Comparison of ENCODE assay signal across 8 cellular contexts in genomic region chr22:43385770-43386641, GRCh38. TPM values are rescaled to one million over a fixed set of nuclear protein-coding genes. Genes with fewer than 3 reads are reported as not detected.
A peak's percentile ranks its signal among the peaks of the same experiment; 100 is the strongest.
DNase-seq lines count a peak whose midpoint lies in the region; ATAC-seq and TF ChIP-seq lines count a peak whose summit lies in the region.

No MANE protein-coding gene starts in this region.

- WGBS in H9 (ENCODE audit: extremely low coverage, insufficient read length, low lambda C conversion rate): no CpG with 5 or more reads among the region's 20 CpGs

- peak; percentile 83 for ATAC-seq in central memory CD8-positive, alpha-beta T cell (replicated peaks; ENCODE audit: extremely low read depth, poor library complexity, severe bottlenecking)
- ATAC-seq in GM21786 (IDR thresholded peaks at IDR 0.05; ENCODE audit: unreplicated experiment): no peak

- TF ChIP-seq CTCF in C4-2B (conservative IDR thresholded peaks at IDR 0.05) (peak; percentile 95), H9 (conservative IDR thresholded peaks at IDR 0.05) (peak; percentile 94)

- no peak overlapping the region for H3K56ac ChIP-seq in H9 (ENCODE audit: insufficient read length, low read depth, low read length)

- H3K27ac ChIP-seq in C4-2B: no peak overlapping the region
- no peak overlapping the region for H3K27ac ChIP-seq in H9 (ENCODE audit: insufficient read length, low read depth, low read length)

- no peak overlapping the region for H2BK5ac ChIP-seq in H9 (ENCODE audit: insufficient read length, low read length)

- H3K4ac ChIP-seq in H9 (ENCODE audit: low read depth, low read length): no peak overlapping the region

- no peak overlapping the region for H2AK5ac ChIP-seq in H9 (ENCODE audit: insufficient read length, low read length)

- H3K79me2 ChIP-seq in H9 (ENCODE audit: insufficient read depth, low read length): no peaks in the 10 kb centered on the region

- no peak overlapping the region for H2BK20ac ChIP-seq in H9 (ENCODE audit: low read depth, low read length, poor library complexity, severe bottlenecking)

- H2BK12ac ChIP-seq in H9 (ENCODE audit: insufficient read length, low read depth, low read length): no peak overlapping the region

- H3K27me3 ChIP-seq in H9 (ENCODE audit: insufficient read depth, low read length): no peaks in the 10 kb centered on the region

- H4K5ac ChIP-seq in H9 (ENCODE audit: insufficient read length, low read depth, low read length): no peak overlapping the region

- H4K20me1 ChIP-seq in H9 (ENCODE audit: control insufficient read depth, insufficient read depth, insufficient read length): no peaks in the 10 kb centered on the region

- no peak overlapping the region for H2BK15ac ChIP-seq in H9 (ENCODE audit: low read depth, low read length)

- no peak overlapping the region for H3T11ph ChIP-seq in H9 (ENCODE audit: low read length)

- no peaks in the 10 kb centered on the region for H3K9me3 ChIP-seq in H9 (ENCODE audit: control insufficient read depth, low read depth, low read length)

- no peak overlapping the region for H4K91ac ChIP-seq in H9 (ENCODE audit: insufficient read length, low read depth, low read length)

- peaks cover 46% of the 10 kb centered on the region for H3K27me3 Mint-ChIP-seq in H9 (ENCODE audit: low read depth)
- peaks cover 45% of the 10 kb centered on the region for H3K27me3 Mint-ChIP-seq in central memory CD8-positive, alpha-beta T cell

- no peaks in the 10 kb centered on the region for H3K4me1 ChIP-seq in H9 (ENCODE audit: insufficient read depth, low read length)

- no peaks in the 10 kb centered on the region; a peak in 2 of 5 replicates for H3K9me3 Mint-ChIP-seq in H9
- H3K9me3 Mint-ChIP-seq in central memory CD8-positive, alpha-beta T cell: no peaks in the 10 kb centered on the region

- no peak overlapping the region for H3K23ac ChIP-seq in H9 (ENCODE audit: insufficient read length, low read depth, low read length)

- no peaks in the 10 kb centered on the region for H3K36me3 Mint-ChIP-seq in H9 (ENCODE audit: insufficient read depth in 1 of 3, low read depth in 3 of 3)
- no peaks in the 10 kb centered on the region for H3K36me3 Mint-ChIP-seq in central memory CD8-positive, alpha-beta T cell (ENCODE audit: insufficient read depth)

- no peak overlapping the region for H3K27ac Mint-ChIP-seq in H9
- H3K27ac Mint-ChIP-seq in central memory CD8-positive, alpha-beta T cell (ENCODE audit: low read depth): no peak overlapping the region

- H3K79me1 ChIP-seq in H9 (ENCODE audit: insufficient read depth, low read depth, low read length, poor library complexity, severe bottlenecking): no peaks in the 10 kb centered on the region

- DNase-seq in H9 (peak; percentile 89), NCI-H345 (lab: John Stamatoyannopoulos, UW) (peak; percentile 72), kidney tubule cell (ENCODE audit: low spot score) (peak; percentile 75)
- DNase-seq in activated CD4-positive, alpha-beta T cell treated with anti-CD3 and anti-CD28 coated beads for 24 hours (ENCODE audit: low read depth in 2 of 2): peak; percentile 59 to 60
- DNase-seq in central memory CD8-positive, alpha-beta T cell (ENCODE audit: low spot score in 2 of 2): peak; percentile 54 to 59
- DNase-seq in stimulated activated CD4-positive, alpha-beta T cell treated with anti-CD3 and anti-CD28 coated beads, Interleukin-2, amount 100 ng/mL, for 24 hours: peak; percentile 76 to 78

- H4K8ac ChIP-seq in H9 (replicated peaks; ENCODE audit: insufficient read length, low read depth, low read length): no peak overlapping the region

- H3K23me2 ChIP-seq in H9 (ENCODE audit: insufficient read length, low read depth, low read length, poor library complexity, severe bottlenecking): peaks cover 4% of the 10 kb centered on the region

- H3K18ac ChIP-seq in H9 (ENCODE audit: insufficient read length, low read depth, low read length): no peak overlapping the region

- no peak overlapping the region for H3K9ac ChIP-seq in H9 (ENCODE audit: extremely low read depth, insufficient read length, low read length)

- peaks cover 7 to 22% of the 10 kb centered on the region in 2 experiments for H3K4me1 Mint-ChIP-seq in H9
- H3K4me1 Mint-ChIP-seq in central memory CD8-positive, alpha-beta T cell: peaks cover 14% of the 10 kb centered on the region

- H3K4me3 Mint-ChIP-seq in H9: peak overlapping the region in 1 of 2 experiments; percentile 7; a peak in 1 of 5 replicates
- no peak overlapping the region for H3K4me3 Mint-ChIP-seq in central memory CD8-positive, alpha-beta T cell

- peak overlapping the region; percentile 49 for H2AFZ ChIP-seq in H9 (ENCODE audit: low read length)

- no peak overlapping the region for H3K4me2 ChIP-seq in H9 (ENCODE audit: insufficient read depth, insufficient read length, low read length)

- no peak overlapping the region for H2BK120ac ChIP-seq in H9 (ENCODE audit: low read depth, low read length, poor library complexity, severe bottlenecking)

- H3K14ac ChIP-seq in H9 (ENCODE audit: insufficient read depth, low read length): no peak overlapping the region

RNA-seq across cellular contexts. Expression of gene MPPED1, which starts 25.8 kb away (rescaled TPM):
- total RNA-seq in H9 (2021): 0.18 and 0.28 TPM in 2 replicates

RNA-seq across cellular contexts. Expression of gene SCUBE1, which starts 42.8 kb away (rescaled TPM):
- total RNA-seq in H9 (2021): 1.2 and 1.4 TPM in 2 replicates
